In the genomic region with DNA sequence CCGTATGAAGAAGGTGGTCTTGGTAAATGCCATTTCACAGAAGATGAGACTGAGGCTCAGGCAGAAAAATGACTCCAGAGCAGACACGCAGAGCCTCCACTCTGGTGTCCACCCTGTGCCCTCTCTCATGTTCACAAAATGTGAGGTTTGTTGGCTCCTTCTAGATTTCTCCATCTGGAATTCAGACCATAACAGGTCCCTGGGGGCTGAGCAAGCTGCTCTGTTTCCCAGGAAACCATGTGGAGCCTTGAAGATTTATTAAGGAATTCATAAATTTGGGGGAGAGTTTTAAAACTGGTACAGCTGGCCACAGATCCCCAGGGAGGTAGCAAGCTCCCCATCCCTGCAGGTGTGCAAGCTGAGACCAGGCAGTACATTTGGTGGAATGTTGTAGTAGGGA, we compare ENCODE assay signal across 18 cellular contexts.
"Had no signal": no experiment of that assay in that cellular context is flagged by ENCODE, and none has a peak within 500 bp of the region (broad histone marks: within the 10 kb centered on the region; RNA-seq: fewer than 3 reads in every experiment).

No MANE protein-coding gene starts in this region.

- H3K4me1 ChIP-seq: adrenal gland, pancreas had no signal

- H3K27ac ChIP-seq: adrenal gland, pancreas, tibial nerve, WERI-Rb-1 had no signal

- H3K36me3 ChIP-seq: adrenal gland, pancreas, tibial nerve, WERI-Rb-1 had no signal

- DNase-seq: activated CD4-positive, alpha-beta T cell treated with anti-CD3 and anti-CD28 coated beads, Interleukin-2, amount 50 U/mL, for 4 hours; activated gamma-delta T cell treated with Interleukin-2 at 50 U/mL for 16 hours; adrenal gland; cerebellar nuclear complex; cortex of kidney; effector CD4-positive, alpha-beta T cell; left cardiac atrium; mesenchymal stem cell; naive thymus-derived CD8-positive, alpha-beta T cell; pancreas; stimulated activated CD4-positive, alpha-beta T cell treated with anti-CD3 and anti-CD28 coated beads, Interleukin-2, amount 100 ng/mL, for 24 hours; stimulated activated naive CD4-positive, alpha-beta T cell treated with Interleukin-2 at 50 U/mL for 16 hours; T-helper 2 cell; WERI-Rb-1 had no signal

- H3K27me3 ChIP-seq: adrenal gland, pancreas, tibial nerve had no signal

- H3K9me3 ChIP-seq: adrenal gland, pancreas, tibial nerve had no signal

- FAIRE-seq: bronchial epithelial cell, pancreas, urothelium cell line had no signal

- ATAC-seq: activated naive CD4-positive, alpha-beta T cell treated with anti-CD3 and anti-CD28 coated beads, Interleukin-2, amount 50 U/mL, for 72 hours; left cardiac atrium; naive thymus-derived CD8-positive, alpha-beta T cell; pancreas had no signal

- H3K4me3 ChIP-seq: adrenal gland, pancreas, tibial nerve had no signal
